In genomic region chr4:146522098-146522861, GRCh38 we compare ENCODE assay signal across 8 cellular contexts. TPM values are rescaled to one million over a fixed set of nuclear protein-coding genes. Genes with fewer than 3 reads are reported as not detected.
A peak's percentile ranks its signal among the peaks of the same experiment; 100 is the strongest.
DNase-seq lines count a peak whose midpoint lies in the region; ATAC-seq and TF ChIP-seq lines count a peak whose summit lies in the region.

No MANE protein-coding gene starts in this region.

- intact Hi-C loops in ascending aorta (cut with DNase I): loop anchor here (5.0 kb wide), 6 partner anchors 85 to 1095 kb away; partner anchors contain the start of genes MMAA and TMEM184C
- intact Hi-C loops in vagina (cut with DNase I): no loop called here

- no peaks in the 10 kb centered on the region for H3K9me3 ChIP-seq in T-helper 17 cell (ENCODE audit: control insufficient read depth, low read length, poor library complexity, severe bottlenecking)
- H3K9me3 ChIP-seq in ascending aorta: no peaks in the 10 kb centered on the region
- H3K9me3 ChIP-seq in vagina: no peaks in the 10 kb centered on the region

- H3K27me3 Mint-ChIP-seq in T-helper 17 cell: peaks cover 8% of the 10 kb centered on the region

- H3K9ac ChIP-seq in rectal smooth muscle tissue (ENCODE audit: low read length): peak overlapping the region; percentile 47

- ATAC-seq in HG02759 (IDR thresholded peaks at IDR 0.05; ENCODE audit: unreplicated experiment) (peak; percentile 81), T-helper 17 cell (peak; percentile 89)

- TF ChIP-seq CTCF in GM13977 (IDR thresholded peaks at IDR 0.05; ENCODE audit: extremely low read depth, insufficient read depth, missing control alignments) (no peak), ascending aorta (IDR thresholded peaks at IDR 0.05) (no peak), vagina (IDR thresholded peaks at IDR 0.05) (no peak)

- H3K27me3 ChIP-seq in ascending aorta (no peaks in the 10 kb centered on the region), rectal smooth muscle tissue (ENCODE audit: control insufficient read depth, insufficient read depth, low read length) (no peaks in the 10 kb centered on the region), vagina (no peaks in the 10 kb centered on the region)

- peaks cover 17% of the 10 kb centered on the region for H3K4me1 Mint-ChIP-seq in T-helper 17 cell

- TF ChIP-seq POLR2A in vagina (IDR thresholded peaks at IDR 0.05): peak in 1 of 2 donors; percentile 65

- DNase-seq in GM13977 (ENCODE audit: low spot score) (peak; percentile 90), NCI-H1105 treated with DMSO at 0.1 percent for 48 hours (lab: John Stamatoyannopoulos, UW) (peak; percentile 52), T-helper 17 cell (peak; percentile 67 to 69 (median 68)), ascending aorta (ENCODE audit: low spot score in 2 of 2) (peak; percentile 53 to 94), hepatic stellate cell (ENCODE audit: low spot score) (peak; percentile 88), vagina (ENCODE audit: extremely low spot score in 2 of 2) (peak in 1 of 2 donors; percentile 92)

- H3K4me1 ChIP-seq in ascending aorta (no peaks in the 10 kb centered on the region), rectal smooth muscle tissue (ENCODE audit: control insufficient read depth, insufficient read depth, low read length) (peaks cover 3% of the 10 kb centered on the region), vagina (peaks cover 22% of the 10 kb centered on the region)

- H3K36me3 Mint-ChIP-seq in T-helper 17 cell (ENCODE audit: low read depth): no peaks in the 10 kb centered on the region

- H3K27ac Mint-ChIP-seq in T-helper 17 cell: no peak overlapping the region

- in situ Hi-C loops in GM13977 (cut with MboI; ENCODE audit: low pct_unique_long_range_greater_than_20kb, low sequenced_read_pairs, unreplicated experiment): no loop called here

- H3K4me3 ChIP-seq in ascending aorta (peak overlapping the region; percentile 81 to 94), rectal smooth muscle tissue (ENCODE audit: low read length) (peak overlapping the region; percentile 99), vagina (peak overlapping the region; percentile 72 to 73)

- H3K36me3 ChIP-seq in ascending aorta: no peaks in the 10 kb centered on the region
- H3K36me3 ChIP-seq in rectal smooth muscle tissue (ENCODE audit: control insufficient read depth, insufficient read depth, low read length): no peaks in the 10 kb centered on the region
- H3K36me3 ChIP-seq in vagina: no peaks in the 10 kb centered on the region

- H3K4me3 Mint-ChIP-seq in T-helper 17 cell: no peak overlapping the region

- peak overlapping the region; percentile 63 to 78 for H3K27ac ChIP-seq in ascending aorta
- peak overlapping the region; percentile 83 for H3K27ac ChIP-seq in rectal smooth muscle tissue (ENCODE audit: low read depth, low read length)
- peak overlapping the region; percentile 77 for H3K27ac ChIP-seq in vagina

RNA-seq across cellular contexts. Expression of gene SLC10A7, which starts 0.5 kb away (rescaled TPM):
- 10 to 100 TPM; 19.8 to 22.3 TPM for total RNA-seq in T-helper 17 cell
- total RNA-seq in ascending aorta: 11.4 TPM
- 14.2 TPM for total RNA-seq in vagina
